Comparison of ENCODE assay signal across 23 cellular contexts in genomic region chr12:53147653-53148052, GRCh38. TPM values are rescaled to one million over a fixed set of nuclear protein-coding genes. Genes with fewer than 3 reads are reported as not detected.
DNase-seq lines count a peak whose midpoint lies in the region; ATAC-seq, FAIRE-seq and TF ChIP-seq lines count a peak whose summit lies in the region.
"Had no signal": no experiment of that assay in that cellular context is flagged by ENCODE, and none has a peak within 500 bp of the region (broad histone marks: within the 10 kb centered on the region; RNA-seq: fewer than 3 reads in every experiment).

No MANE protein-coding gene starts in this region.

- no peak for TF ChIP-seq RAD21 in K562 (CRISPR knock-in tag; conservative IDR thresholded peaks at IDR 0.05 in 1 of 2, IDR thresholded peaks at IDR 0.05 in 1 of 2)

- H3K9me1 ChIP-seq in K562 (ENCODE audit: control insufficient read depth, insufficient read depth, low read length), result no peaks in the 10 kb centered on the region

- H3K4me1 ChIP-seq in K562 (replicated peaks in 1 of 2; ENCODE audit: control insufficient read depth in 2 of 2, insufficient read depth in 2 of 2, low read length in 2 of 2), result peaks cover 6 to 9% of the 10 kb centered on the region in 2 experiments; a peak in 3 of 5 replicates
- H3K4me1 ChIP-seq in kidney (ENCODE audit: control insufficient read depth in 1 of 2, insufficient read depth in 1 of 2, low read depth in 1 of 2, low read length in 2 of 2), result no peaks in the 10 kb centered on the region
- peaks cover 3% of the 10 kb centered on the region; the same call in 1 of the 2 replicates for H3K4me1 ChIP-seq in GM23248 (ENCODE audit: insufficient read depth)
- H3K4me1 ChIP-seq: A549 had no signal

- ATAC-seq in K562 (no peak), GM18868 (IDR thresholded peaks at IDR 0.05; ENCODE audit: unreplicated experiment) (no peak)
- no peak for ATAC-seq in activated CD4-positive, CD25-positive, alpha-beta regulatory T cell treated with anti-CD3 and anti-CD28 coated beads, Interleukin-2, amount 50 U/mL, for 24 hours
- ATAC-seq: A549; CD8-positive, alpha-beta T cell had no signal

- in situ Hi-C loops in K562 (cut with MboI) (no loop called here), GM23248 (cut with MboI) (no loop called here)

- peaks cover 5% of the 10 kb centered on the region for H3K9me3 ChIP-seq in K562 (replicated peaks; ENCODE audit: control insufficient read depth, insufficient read depth, low read depth, low read length)
- no peaks in the 10 kb centered on the region for H3K9me3 ChIP-seq in kidney (ENCODE audit: control insufficient read depth in 1 of 2, low read length in 2 of 2)
- H3K9me3 ChIP-seq in GM23248 (ENCODE audit: low read depth), result no peaks in the 10 kb centered on the region
- H3K9me3 ChIP-seq: A549; BLaER1 treated with 17β-estradiol and CSF1 and Interleukin-3, amounts not matched to agents 10 nM and 100 nM; Caco-2 had no signal

- H3K27me3 ChIP-seq in K562 (ENCODE audit: control insufficient read depth in 2 of 2, insufficient read depth in 2 of 2, low read length in 2 of 2) (no peaks in the 10 kb centered on the region), GM23248 (replicated peaks; ENCODE audit: insufficient read depth) (no peaks in the 10 kb centered on the region)
- H3K27me3 ChIP-seq: BLaER1 treated with 17β-estradiol and CSF1 and Interleukin-3, amounts not matched to agents 10 nM and 100 nM had no signal

- FAIRE-seq in G401.6 (lab: Jason Lieb, UNC) (peak; percentile 49), K562 (lab: Jason Lieb, UNC) (no peak), endometrium (lab: Jason Lieb, UNC) (peak; percentile 65), kidney (lab: Jason Lieb, UNC) (peak; percentile 76)
- FAIRE-seq: A549, D721Med, GM12891, GM19239 had no signal

- intact Hi-C loops in K562 (cut with micrococcal nuclease) (no loop called here), kidney (cut with DNase I) (no loop called here)

- TF ChIP-seq POLR2A in K562 (conservative IDR thresholded peaks at IDR 0.05), result no peak

- BruUV-seq in K562 (replicated peaks; lab: Mats Ljungman, UMichigan), result no TSS peak

- H3K36me3 ChIP-seq in K562 (ENCODE audit: control insufficient read depth, insufficient read depth, low read length) (no peaks in the 10 kb centered on the region), kidney (ENCODE audit: control insufficient read depth in 1 of 2, insufficient read depth in 2 of 2, low read length in 2 of 2) (no peaks in the 10 kb centered on the region), GM23248 (ENCODE audit: low read depth) (no peaks in the 10 kb centered on the region)
- H3K36me3 ChIP-seq: BLaER1 treated with 17β-estradiol and CSF1 and Interleukin-3, amounts not matched to agents 10 nM and 100 nM had no signal

- no peak overlapping the region for H3K4me2 ChIP-seq in K562 (ENCODE audit: insufficient read depth, low read length)
- no peak overlapping the region for H3K4me2 ChIP-seq in GM23248 (ENCODE audit: unreplicated experiment)
- H3K4me2 ChIP-seq: A549; BLaER1 treated with 17β-estradiol and CSF1 and Interleukin-3, amounts not matched to agents 10 nM and 100 nM had no signal

- H2AFZ ChIP-seq in K562 (ENCODE audit: low read depth, low read length) (no peak overlapping the region), GM23248 (no peak overlapping the region)

- no peak overlapping the region for H3K27ac ChIP-seq in K562 (ENCODE audit: extremely low read depth, low read depth, low read length)
- H3K27ac ChIP-seq in kidney (ENCODE audit: low read depth in 2 of 2, low read length in 2 of 2), result no peak overlapping the region
- H3K27ac ChIP-seq in GM23248, result no peak overlapping the region
- H3K27ac ChIP-seq: A549; BLaER1 treated with 17β-estradiol and CSF1 and Interleukin-3, amounts not matched to agents 10 nM and 100 nM; C4-2B had no signal

- TF ChIP-seq CTCF in K562 (IDR thresholded peaks at IDR 0.05 in 2 of 3, conservative IDR thresholded peaks at IDR 0.05 in 1 of 3; ENCODE audit: insufficient read depth in 2 of 3, low read depth in 1 of 3, low read length in 3 of 3) (no peak), kidney (IDR thresholded peaks at IDR 0.05; ENCODE audit: borderline replicate concordance, extremely low read depth, insufficient read depth) (no peak)

- DNase-seq in K562 (ENCODE audit: extremely low read depth in 1 of 4, low spot score in 3 of 4), result no peak
- DNase-seq in kidney, result no peak
- no peak for DNase-seq in GM23248
- DNase-seq in cerebellum (ENCODE audit: low spot score), result no peak
- DNase-seq: 8988T; AML-193; Caco-2; Calu3; CD4-positive, alpha-beta T cell; CD8-positive, alpha-beta T cell; DMS79 treated with DMSO at 0.1 percent for 48 hours; GDM1 had no signal

- H3K4me3 ChIP-seq in K562 (no peak overlapping the region), kidney (ENCODE audit: low read length in 2 of 2) (no peak overlapping the region), GM23248 (no peak overlapping the region)
- H3K4me3 ChIP-seq: A549; BLaER1 treated with 17β-estradiol and CSF1 and Interleukin-3, amounts not matched to agents 10 nM and 100 nM had no signal

- no peaks in the 10 kb centered on the region for H4K20me1 ChIP-seq in K562 (replicated peaks; ENCODE audit: control insufficient read depth, insufficient read depth, low read length)
- H4K20me1 ChIP-seq in GM23248 (ENCODE audit: insufficient read depth), result no peaks in the 10 kb centered on the region
- H4K20me1 ChIP-seq: BLaER1 treated with 17β-estradiol and CSF1 and Interleukin-3, amounts not matched to agents 10 nM and 100 nM had no signal

- H3K79me2 ChIP-seq in K562 (ENCODE audit: control insufficient read depth, insufficient read depth, low read length) (no peaks in the 10 kb centered on the region), GM23248 (ENCODE audit: insufficient read depth) (no peaks in the 10 kb centered on the region)

- no peak for TF ChIP-seq EP300 in K562 (IDR thresholded peaks at IDR 0.05; ENCODE audit: low read length)

- POLR2A ChIA-PET in K562 (lab: Yijun Ruan, JAX), result no interaction called here

- WGBS in K562 (ENCODE audit: insufficient coverage, low coverage, missing lambda C conversion rate), result 82% methylated on average over 13 of the region's 15 CpGs
- WGBS in GM23248 (ENCODE audit: low coverage in 1 of 2, low lambda C conversion rate in 2 of 2, missing lambda C conversion rate in 2 of 2), 2 experiments, result 81 to 84% methylated on average over 15 of the region's 15 CpGs

- peaks cover 9% of the 10 kb centered on the region for H3F3A ChIP-seq in GM23248 (ENCODE audit: insufficient read depth)

- H3K9ac ChIP-seq in K562 (ENCODE audit: insufficient read depth in 1 of 2, low read depth in 2 of 2, low read length in 2 of 2) (no peak overlapping the region), kidney (ENCODE audit: low read length in 2 of 2) (no peak overlapping the region), GM23248 (no peak overlapping the region)
- H3K9ac ChIP-seq: BLaER1 treated with 17β-estradiol and CSF1 and Interleukin-3, amounts not matched to agents 10 nM and 100 nM had no signal

- H3K9me2 ChIP-seq in GM23248 (ENCODE audit: insufficient read depth), result no peaks in the 10 kb centered on the region

- CTCF ChIA-PET in K562 (lab: Yijun Ruan, JAX; ENCODE audit: low intra/inter-chr PET ratio), result interaction anchor here (0.6 kb wide), 1 partner anchor 1128 kb away, joined by 3 read pairs; no protein-coding TSS in a partner anchor

RNA-seq across cellular contexts. Expression of gene ZNF740, which starts 32.9 kb away (rescaled TPM):
- total RNA-seq in K562 (2011; cell fraction: chromatin; rRNA removed; ENCODE audit: low replicate concordance), result 77.6 and 121 TPM in 2 replicates
- total RNA-seq in K562 (2011; cell fraction: nucleolus; rRNA removed), result 62.2 and 65.9 TPM in 2 replicates
- total RNA-seq in K562 (2011; cell fraction: nucleoplasm; rRNA removed), result 76.6 and 88.8 TPM in 2 replicates
- 15.1 and 16.1 TPM in 2 replicates for total RNA-seq in K562 (2014; rRNA removed)
- 18.6 and 19.9 TPM in 2 replicates for total RNA-seq in K562 (2014; rRNA removed; fragmentation: Illumina TruSeq; extraction: Trizol)
- 13.3 and 13.6 TPM in 2 replicates for total RNA-seq in K562 (2015; rRNA removed; fragmentation: Illumina TruSeq; extraction: Trizol)
- total RNA-seq in K562 (2021), result 39.6 and 46.4 TPM in 2 replicates
- 33.1 and 34.9 TPM in 2 replicates for polyA plus RNA-seq in K562 (2011; rRNA removed)
- 9.6 and 17.0 TPM in 2 replicates for polyA plus RNA-seq in K562 (2011; cell fraction: cytosol; rRNA removed)
- 89.9 and 103 TPM in 2 replicates for polyA plus RNA-seq in K562 (2011; cell fraction: nucleus; rRNA removed)
- polyA plus RNA-seq in K562 (2012), result 12.8 and 21.6 TPM in 2 replicates
- 19.2 and 21.0 TPM in 2 replicates for polyA plus RNA-seq in K562 (2014; fragmentation: Illumina TruSeq; extraction: Trizol)
- 1 to 10 TPM in 1 of 2 experiments, under 1 TPM in 1; 0.57 to 1.4 TPM for polyA plus RNA-seq in K562 (2014; fragmentation: Nextera tagmentation; extraction: Ambion mirVana)
- 20.6 and 22.1 TPM in 2 replicates for polyA plus RNA-seq in K562 (2014; rRNA removed)
- 32.3 and 37.3 TPM in 2 replicates for polyA minus RNA-seq in K562 (2011; rRNA and poly(A)+ RNA removed)
- 8.2 and 9.2 TPM in 2 replicates for polyA minus RNA-seq in K562 (2011; cell fraction: cytosol; rRNA and poly(A)+ RNA removed)
- polyA minus RNA-seq in K562 (2011; cell fraction: nucleus; rRNA and poly(A)+ RNA removed), result 45.2 and 63.6 TPM in 2 replicates
- 58.3 TPM for total RNA-seq in kidney
- polyA plus RNA-seq in kidney (ENCODE audit: insufficient read depth, low read depth, low replicate concordance), result 11.1 TPM
- total RNA-seq in GM23248 (2014; rRNA removed; shearing (Covaris generic)), result 5.1 and 6.5 TPM in 2 replicates
- 2.8 and 3.9 TPM in 2 replicates for polyA plus RNA-seq in GM23248 (2016; fragmentation: Nextera tagmentation; extraction: Ambion mirVana)
- total RNA-seq in cerebellum, result 24.6 TPM

RNA-seq across cellular contexts. Expression of gene CSAD, which starts 33.1 kb away (rescaled TPM):
- total RNA-seq in K562 (2011; cell fraction: chromatin; rRNA removed; ENCODE audit: low replicate concordance), result 97.5 and 106 TPM in 2 replicates
- total RNA-seq in K562 (2011; cell fraction: nucleolus; rRNA removed), result 53.5 and 54.7 TPM in 2 replicates
- total RNA-seq in K562 (2011; cell fraction: nucleoplasm; rRNA removed), result 60.6 and 65.8 TPM in 2 replicates
- total RNA-seq in K562 (2014; rRNA removed) (8.1 and 8.5 TPM in 2 replicates), K562 (2014; rRNA removed; fragmentation: Illumina TruSeq; extraction: Trizol) (5.7 and 8.1 TPM in 2 replicates), K562 (2015; rRNA removed; fragmentation: Illumina TruSeq; extraction: Trizol) (6.7 and 7.0 TPM in 2 replicates), K562 (2021) (10.3 and 10.9 TPM in 2 replicates), kidney (39.1 TPM), cerebellum (27.9 TPM)
- polyA plus RNA-seq in K562 (2011; rRNA removed) (19.6 and 26.6 TPM in 2 replicates), K562 (2014; fragmentation: Illumina TruSeq; extraction: Trizol) (11.1 and 16.8 TPM in 2 replicates), K562 (2014; fragmentation: Nextera tagmentation; extraction: Ambion mirVana) (1 to 10 TPM; 1.8 to 2.4 TPM), K562 (2014; rRNA removed) (17.1 TPM in 2 replicates), kidney (ENCODE audit: insufficient read depth, low read depth, low replicate concordance) (24.0 TPM), GM23248 (2016; fragmentation: Nextera tagmentation; extraction: Ambion mirVana) (6.1 and 8.6 TPM in 2 replicates)
- 5.5 and 11.5 TPM in 2 replicates for polyA plus RNA-seq in K562 (2011; cell fraction: cytosol; rRNA removed)
- polyA plus RNA-seq in K562 (2011; cell fraction: nucleus; rRNA removed), result 109 and 129 TPM in 2 replicates
- polyA plus RNA-seq in K562 (2012), result 7.6 and 29.6 TPM in 2 replicates
- polyA minus RNA-seq in K562 (2011; rRNA and poly(A)+ RNA removed), result 6.1 and 7.9 TPM in 2 replicates
- 6.1 TPM in 1 of 2 replicates, not detected in the other for polyA minus RNA-seq in K562 (2011; cell fraction: cytosol; rRNA and poly(A)+ RNA removed)
- polyA minus RNA-seq in K562 (2011; cell fraction: nucleus; rRNA and poly(A)+ RNA removed), result 14.8 and 19.5 TPM in 2 replicates
- 13.4 and 14.2 TPM in 2 replicates for total RNA-seq in GM23248 (2014; rRNA removed; shearing (Covaris generic))

RNA-seq across cellular contexts. Expression of gene SOAT2, which starts 44.4 kb away (rescaled TPM):
- total RNA-seq in K562 (2011; cell fraction: chromatin; rRNA removed; ENCODE audit: low replicate concordance), result not detected in 2 replicates
- total RNA-seq in K562 (2011; cell fraction: nucleolus; rRNA removed), result not detected in 2 replicates
- 0.38 TPM in 1 of 2 replicates, not detected in the other for total RNA-seq in K562 (2011; cell fraction: nucleoplasm; rRNA removed)
- total RNA-seq in K562 (2014; rRNA removed) (not detected in 2 replicates), K562 (2014; rRNA removed; fragmentation: Illumina TruSeq; extraction: Trizol) (not detected in 2 replicates), K562 (2015; rRNA removed; fragmentation: Illumina TruSeq; extraction: Trizol) (not detected in 2 replicates), K562 (2021) (not detected in 2 replicates), kidney (0.19 TPM), cerebellum (0.27 TPM)
- polyA plus RNA-seq in K562 (2011; rRNA removed) (not detected in 2 replicates), K562 (2014; fragmentation: Illumina TruSeq; extraction: Trizol) (not detected in 2 replicates), K562 (2014; fragmentation: Nextera tagmentation; extraction: Ambion mirVana) (not detected), K562 (2014; rRNA removed) (0.04 TPM in 1 of 2 replicates, not detected in the other), kidney (ENCODE audit: insufficient read depth, low read depth, low replicate concordance) (0.26 TPM), GM23248 (2016; fragmentation: Nextera tagmentation; extraction: Ambion mirVana) (0.33 and 0.43 TPM in 2 replicates)
- not detected in 2 replicates for polyA plus RNA-seq in K562 (2011; cell fraction: cytosol; rRNA removed)
- polyA plus RNA-seq in K562 (2011; cell fraction: nucleus; rRNA removed), result not detected in 2 replicates
- polyA plus RNA-seq in K562 (2012), result not detected in 2 replicates
- not detected in 2 replicates for polyA minus RNA-seq in K562 (2011; rRNA and poly(A)+ RNA removed)
- polyA minus RNA-seq in K562 (2011; cell fraction: cytosol; rRNA and poly(A)+ RNA removed), result not detected in 2 replicates
- not detected in 2 replicates for polyA minus RNA-seq in K562 (2011; cell fraction: nucleus; rRNA and poly(A)+ RNA removed)
- total RNA-seq in GM23248 (2014; rRNA removed; shearing (Covaris generic)), result not detected in 2 replicates
- total RNA-seq: B cell, Calu3 had no signal

RNA-seq across cellular contexts. Expression of gene IGFBP6, which starts 50.2 kb away (rescaled TPM):
- 0.97 TPM in 1 of 2 replicates, not detected in the other for total RNA-seq in K562 (2011; cell fraction: chromatin; rRNA removed; ENCODE audit: low replicate concordance)
- 0.66 and 1.8 TPM in 2 replicates for total RNA-seq in K562 (2011; cell fraction: nucleolus; rRNA removed)
- total RNA-seq in K562 (2011; cell fraction: nucleoplasm; rRNA removed), result 0.37 TPM in 1 of 2 replicates, not detected in the other
- total RNA-seq in K562 (2014; rRNA removed) (1.2 and 1.6 TPM in 2 replicates), K562 (2014; rRNA removed; fragmentation: Illumina TruSeq; extraction: Trizol) (0.36 and 0.61 TPM in 2 replicates), K562 (2015; rRNA removed; fragmentation: Illumina TruSeq; extraction: Trizol) (0.38 and 0.76 TPM in 2 replicates), K562 (2021) (1.4 and 2.3 TPM in 2 replicates), kidney (203 TPM), cerebellum (5.5 TPM)
- polyA plus RNA-seq in K562 (2011; rRNA removed) (0.24 and 1.4 TPM in 2 replicates), K562 (2014; fragmentation: Illumina TruSeq; extraction: Trizol) (0.52 and 0.62 TPM in 2 replicates), K562 (2014; fragmentation: Nextera tagmentation; extraction: Ambion mirVana) (under 1 TPM; 0.15 to 0.23 TPM), K562 (2014; rRNA removed) (0.54 and 2.4 TPM in 2 replicates), kidney (ENCODE audit: insufficient read depth, low read depth, low replicate concordance) (57.3 TPM), GM23248 (2016; fragmentation: Nextera tagmentation; extraction: Ambion mirVana) (1,827 and 1,899 TPM in 2 replicates)
- 0.94 and 2.5 TPM in 2 replicates for polyA plus RNA-seq in K562 (2011; cell fraction: cytosol; rRNA removed)
- polyA plus RNA-seq in K562 (2011; cell fraction: nucleus; rRNA removed), result 0.24 and 0.47 TPM in 2 replicates
- 0.89 and 1.4 TPM in 2 replicates for polyA plus RNA-seq in K562 (2012)
- polyA minus RNA-seq in K562 (2011; rRNA and poly(A)+ RNA removed), result not detected in 2 replicates
- polyA minus RNA-seq in K562 (2011; cell fraction: cytosol; rRNA and poly(A)+ RNA removed), result 1.1 TPM in 1 of 2 replicates, not detected in the other
- not detected in 2 replicates for polyA minus RNA-seq in K562 (2011; cell fraction: nucleus; rRNA and poly(A)+ RNA removed)
- total RNA-seq in GM23248 (2014; rRNA removed; shearing (Covaris generic)), result 1,132 and 1,614 TPM in 2 replicates
- total RNA-seq: B cell had no signal

RNA-seq across cellular contexts. Expression of gene ITGB7, which starts 59.4 kb away (rescaled TPM):
- total RNA-seq in K562 (2011; cell fraction: chromatin; rRNA removed; ENCODE audit: low replicate concordance), result 1.7 and 4.1 TPM in 2 replicates
- 3.6 and 8.2 TPM in 2 replicates for total RNA-seq in K562 (2011; cell fraction: nucleolus; rRNA removed)
- total RNA-seq in K562 (2011; cell fraction: nucleoplasm; rRNA removed), result 2.3 and 2.7 TPM in 2 replicates
- total RNA-seq in K562 (2014; rRNA removed), result 1.3 and 1.9 TPM in 2 replicates
- 0.41 and 0.55 TPM in 2 replicates for total RNA-seq in K562 (2014; rRNA removed; fragmentation: Illumina TruSeq; extraction: Trizol)
- total RNA-seq in K562 (2015; rRNA removed; fragmentation: Illumina TruSeq; extraction: Trizol), result 0.54 and 0.64 TPM in 2 replicates
- 2.0 and 3.5 TPM in 2 replicates for total RNA-seq in K562 (2021)
- 0.98 and 1.5 TPM in 2 replicates for polyA plus RNA-seq in K562 (2011; rRNA removed)
- 1.2 and 2.2 TPM in 2 replicates for polyA plus RNA-seq in K562 (2011; cell fraction: cytosol; rRNA removed)
- polyA plus RNA-seq in K562 (2011; cell fraction: nucleus; rRNA removed), result 3.1 and 4.5 TPM in 2 replicates
- polyA plus RNA-seq in K562 (2012), result 0.82 and 1.4 TPM in 2 replicates
- 0.57 and 0.67 TPM in 2 replicates for polyA plus RNA-seq in K562 (2014; fragmentation: Illumina TruSeq; extraction: Trizol)
- under 1 TPM; 0.06 to 0.10 TPM for polyA plus RNA-seq in K562 (2014; fragmentation: Nextera tagmentation; extraction: Ambion mirVana)
- 1.2 and 1.9 TPM in 2 replicates for polyA plus RNA-seq in K562 (2014; rRNA removed)
- 1.2 and 1.3 TPM in 2 replicates for polyA minus RNA-seq in K562 (2011; rRNA and poly(A)+ RNA removed)
- polyA minus RNA-seq in K562 (2011; cell fraction: cytosol; rRNA and poly(A)+ RNA removed), result 0.95 and 2.7 TPM in 2 replicates
- 0.89 and 1.2 TPM in 2 replicates for polyA minus RNA-seq in K562 (2011; cell fraction: nucleus; rRNA and poly(A)+ RNA removed)
- 14.5 TPM for total RNA-seq in kidney
- polyA plus RNA-seq in kidney (ENCODE audit: insufficient read depth, low read depth, low replicate concordance), result 11.0 TPM
- 1.4 and 2.4 TPM in 2 replicates for total RNA-seq in GM23248 (2014; rRNA removed; shearing (Covaris generic))
- 0.84 and 1.2 TPM in 2 replicates for polyA plus RNA-seq in GM23248 (2016; fragmentation: Nextera tagmentation; extraction: Ambion mirVana)
- not detected for total RNA-seq in cerebellum
